17 cellular contexts compared by ENCODE assay signal in the genomic region with DNA sequence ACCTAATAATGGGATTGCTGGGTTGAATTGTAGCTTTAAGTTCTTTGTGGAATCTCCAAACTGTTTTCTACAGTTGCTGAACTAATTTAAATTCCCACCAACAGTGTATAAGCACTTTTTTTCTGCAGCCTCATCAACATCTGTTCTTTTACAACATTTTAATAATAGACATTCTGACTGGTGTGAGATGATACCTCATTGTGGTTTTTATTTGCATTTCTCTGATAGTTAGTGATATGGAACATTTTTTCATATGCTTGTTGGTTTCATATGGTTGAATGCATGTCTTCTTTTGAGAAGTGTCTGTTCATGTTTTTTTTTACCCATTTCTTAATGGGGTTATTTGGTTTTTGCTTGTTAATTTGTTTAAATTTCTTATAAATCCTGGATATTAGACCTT.
DNase-seq lines count a peak whose midpoint lies in the region; ATAC-seq and TF ChIP-seq lines count a peak whose summit lies in the region.
"Had no signal": no experiment of that assay in that cellular context is flagged by ENCODE, and none has a peak within 500 bp of the region (broad histone marks: within the 10 kb centered on the region; RNA-seq: fewer than 3 reads in every experiment).

No MANE protein-coding gene starts in this region.

- no peaks in the 10 kb centered on the region for H4K20me1 ChIP-seq in BLaER1 treated with 17β-estradiol and CSF1 and Interleukin-3, amounts not matched to agents 10 nM and 100 nM
- no peaks in the 10 kb centered on the region for H4K20me1 ChIP-seq in KMS-11 (ENCODE audit: insufficient read depth)

- DNase-seq in germinal center (ENCODE audit: low spot score) = no peak
- DNase-seq in epidermal melanocyte (ENCODE audit: insufficient read length, low spot score) = no peak
- no peak for DNase-seq in mucosa of gallbladder (ENCODE audit: low spot score)
- DNase-seq in NOMO-1 treated with dmso at 0.1 percent for 144 hours (lab: John Stamatoyannopoulos, UW; ENCODE audit: unreplicated experiment) = no peak
- DNase-seq: DMS 273 treated with DMSO at 0.1 percent for 48 hours, EL, NCI-H1436 treated with DMSO at 0.1 percent for 48 hours, NCI-H2029 treated with DMSO at 0.1 percent for 48 hours, NCI-H524, SHP77, SK-N-SH, T-helper 1 cell, T1000 had no signal

- no peak overlapping the region for H3K9ac ChIP-seq in BLaER1 treated with 17β-estradiol and CSF1 and Interleukin-3, amounts not matched to agents 10 nM and 100 nM
- H3K9ac ChIP-seq in KMS-11 = no peak overlapping the region
- H3K9ac ChIP-seq: SK-N-SH had no signal

- no peaks in the 10 kb centered on the region for H3K79me2 ChIP-seq in KMS-11 (ENCODE audit: insufficient read depth, low read depth)

- no peaks in the 10 kb centered on the region for H3K36me3 ChIP-seq in BLaER1 treated with 17β-estradiol and CSF1 and Interleukin-3, amounts not matched to agents 10 nM and 100 nM
- H3K36me3 ChIP-seq in KMS-11 (ENCODE audit: insufficient read depth) = no peaks in the 10 kb centered on the region

- no peak for TF ChIP-seq CTCF in KMS-11 (conservative IDR thresholded peaks at IDR 0.05; ENCODE audit: low read depth, low read length)

- ATAC-seq in GM19023 (IDR thresholded peaks at IDR 0.05; ENCODE audit: unreplicated experiment) (peak; percentile 55), HG02981 (IDR thresholded peaks at IDR 0.05; ENCODE audit: unreplicated experiment) (peak; percentile 71)

- no peaks in the 10 kb centered on the region for H3K27me3 ChIP-seq in BLaER1 treated with 17β-estradiol and CSF1 and Interleukin-3, amounts not matched to agents 10 nM and 100 nM
- no peaks in the 10 kb centered on the region for H3K27me3 ChIP-seq in KMS-11 (ENCODE audit: insufficient read depth, low read depth)

- peaks cover 4 to 38% (median 22%) of the 10 kb centered on the region in 10 experiments; a peak in 17 of 20 replicates for H3K4me1 ChIP-seq in BLaER1 treated with 17β-estradiol and CSF1 and Interleukin-3, amounts not matched to agents 10 nM and 100 nM
- H3K4me1 ChIP-seq in KMS-11 (ENCODE audit: low read depth, poor library complexity, severe bottlenecking) = peaks cover 37% of the 10 kb centered on the region

- H3K4me2 ChIP-seq in BLaER1 treated with 17β-estradiol and CSF1 and Interleukin-3, amounts not matched to agents 10 nM and 100 nM = peak overlapping the region in 6 of 11 experiments; percentile 3 to 42 (median 32); a peak in 10 of 22 replicates
- peak overlapping the region; percentile 27; the same call in 1 of the 2 replicates for H3K4me2 ChIP-seq in KMS-11
- H3K4me2 ChIP-seq: SK-N-SH had no signal

- peak overlapping the region; percentile 29 for H2AFZ ChIP-seq in KMS-11 (ENCODE audit: low read depth)

- no peak overlapping the region for H3K4me3 ChIP-seq in BLaER1 treated with 17β-estradiol and CSF1 and Interleukin-3, amounts not matched to agents 10 nM and 100 nM
- H3K4me3 ChIP-seq in KMS-11 (IDR thresholded peaks at IDR 0.05; ENCODE audit: insufficient read depth, low read depth, low read length) = no peak overlapping the region

- peaks cover 0 to 28% (median 21%) of the 10 kb centered on the region in 11 experiments; a peak in 17 of 22 replicates for H3K9me3 ChIP-seq in BLaER1 treated with 17β-estradiol and CSF1 and Interleukin-3, amounts not matched to agents 10 nM and 100 nM (replicated peaks in 1 of 11)
- H3K9me3 ChIP-seq: SK-N-SH had no signal

- H3K27ac ChIP-seq in BLaER1 treated with 17β-estradiol and CSF1 and Interleukin-3, amounts not matched to agents 10 nM and 100 nM = peak overlapping the region in 3 of 11 experiments; percentile 46 to 59 (median 48); a peak in 4 of 22 replicates
- peak overlapping the region; percentile 49 for H3K27ac ChIP-seq in KMS-11
